In the genomic region with DNA sequence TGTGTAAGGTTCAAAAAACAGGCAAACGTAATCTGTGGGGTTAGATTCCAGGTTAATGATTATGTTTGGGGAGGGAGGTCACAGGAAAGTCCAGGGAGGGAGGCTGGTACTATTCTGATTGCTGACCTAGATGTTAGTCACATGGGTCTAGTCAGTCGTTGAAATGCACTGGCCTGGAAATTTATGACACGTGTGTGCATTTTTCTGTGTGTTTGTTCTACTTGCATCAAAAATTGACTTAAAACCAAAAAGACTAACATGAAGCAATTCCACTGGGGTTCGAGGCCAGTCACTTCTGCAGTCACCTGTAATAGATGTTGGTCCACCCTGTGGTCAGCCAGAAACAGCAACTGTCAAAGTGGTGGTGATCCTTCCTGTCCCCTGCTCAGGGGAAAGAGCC, we compare ENCODE assay signal across 2 cellular contexts.
TF ChIP-seq lines count a peak whose summit lies in the region.

No MANE protein-coding gene starts in this region.

TF ChIP-seq in GM12878, 131 proteins besides CTCF, POLR2A, EP300 and RAD21 (continued from another document):
- TF ChIP-seq CBX5 (IDR thresholded peaks at IDR 0.05; ENCODE audit: low read depth) (no peak), ZNF24 (IDR thresholded peaks at IDR 0.05) (no peak), SIX5 (IDR thresholded peaks at IDR 0.05; ENCODE audit: low read depth, low read length, severe bottlenecking) (no peak), PML (IDR thresholded peaks at IDR 0.05; ENCODE audit: low read length) (no peak), TARDBP (IDR thresholded peaks at IDR 0.05; ENCODE audit: borderline replicate concordance) (no peak), GATAD2B (conservative IDR thresholded peaks at IDR 0.05; ENCODE audit: low read depth) (no peak), BMI1 (IDR thresholded peaks at IDR 0.05; ENCODE audit: borderline replicate concordance) (no peak), POU2F2 (IDR thresholded peaks at IDR 0.05; ENCODE audit: borderline replicate concordance, low read depth, low read length) (no peak), MTA3 (IDR thresholded peaks at IDR 0.05; ENCODE audit: borderline replicate concordance, low read length) (no peak), WRNIP1 (IDR thresholded peaks at IDR 0.05; ENCODE audit: borderline replicate concordance, low read depth, low read length) (no peak), KAT2A (conservative IDR thresholded peaks at IDR 0.05; ENCODE audit: control insufficient read depth, low read depth, low read length) (no peak), SMAD1 (IDR thresholded peaks at IDR 0.05; ENCODE audit: low read depth, partially characterized antibody) (no peak), YY1 (IDR thresholded peaks at IDR 0.05; ENCODE audit: low read depth, low read length) (no peak), TCF3 (IDR thresholded peaks at IDR 0.05; ENCODE audit: borderline replicate concordance, insufficient read depth, low read depth, low read length) (no peak), MYC (IDR thresholded peaks at IDR 0.05; ENCODE audit: insufficient read depth, insufficient read length, insufficient replicate concordance, low read length, severe bottlenecking) (no peak), BCL11A (IDR thresholded peaks at IDR 0.05; ENCODE audit: low read depth, low read length) (no peak), TCF12 (IDR thresholded peaks at IDR 0.05; ENCODE audit: low read depth, low read length) (no peak)
- TF ChIP-seq, protein P1, sequence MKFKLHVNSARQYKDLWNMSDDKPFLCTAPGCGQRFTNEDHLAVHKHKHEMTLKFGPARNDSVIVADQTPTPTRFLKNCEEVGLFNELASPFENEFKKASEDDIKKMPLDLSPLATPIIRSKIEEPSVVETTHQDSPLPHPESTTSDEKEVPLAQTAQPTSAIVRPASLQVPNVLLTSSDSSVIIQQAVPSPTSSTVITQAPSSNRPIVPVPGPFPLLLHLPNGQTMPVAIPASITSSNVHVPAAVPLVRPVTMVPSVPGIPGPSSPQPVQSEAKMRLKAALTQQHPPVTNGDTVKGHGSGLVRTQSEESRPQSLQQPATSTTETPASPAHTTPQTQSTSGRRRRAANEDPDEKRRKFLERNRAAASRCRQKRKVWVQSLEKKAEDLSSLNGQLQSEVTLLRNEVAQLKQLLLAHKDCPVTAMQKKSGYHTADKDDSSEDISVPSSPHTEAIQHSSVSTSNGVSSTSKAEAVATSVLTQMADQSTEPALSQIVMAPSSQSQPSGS (IDR thresholded peaks at IDR 0.05; ENCODE audit: low read length): no peak
- TF ChIP-seq, protein P2, sequence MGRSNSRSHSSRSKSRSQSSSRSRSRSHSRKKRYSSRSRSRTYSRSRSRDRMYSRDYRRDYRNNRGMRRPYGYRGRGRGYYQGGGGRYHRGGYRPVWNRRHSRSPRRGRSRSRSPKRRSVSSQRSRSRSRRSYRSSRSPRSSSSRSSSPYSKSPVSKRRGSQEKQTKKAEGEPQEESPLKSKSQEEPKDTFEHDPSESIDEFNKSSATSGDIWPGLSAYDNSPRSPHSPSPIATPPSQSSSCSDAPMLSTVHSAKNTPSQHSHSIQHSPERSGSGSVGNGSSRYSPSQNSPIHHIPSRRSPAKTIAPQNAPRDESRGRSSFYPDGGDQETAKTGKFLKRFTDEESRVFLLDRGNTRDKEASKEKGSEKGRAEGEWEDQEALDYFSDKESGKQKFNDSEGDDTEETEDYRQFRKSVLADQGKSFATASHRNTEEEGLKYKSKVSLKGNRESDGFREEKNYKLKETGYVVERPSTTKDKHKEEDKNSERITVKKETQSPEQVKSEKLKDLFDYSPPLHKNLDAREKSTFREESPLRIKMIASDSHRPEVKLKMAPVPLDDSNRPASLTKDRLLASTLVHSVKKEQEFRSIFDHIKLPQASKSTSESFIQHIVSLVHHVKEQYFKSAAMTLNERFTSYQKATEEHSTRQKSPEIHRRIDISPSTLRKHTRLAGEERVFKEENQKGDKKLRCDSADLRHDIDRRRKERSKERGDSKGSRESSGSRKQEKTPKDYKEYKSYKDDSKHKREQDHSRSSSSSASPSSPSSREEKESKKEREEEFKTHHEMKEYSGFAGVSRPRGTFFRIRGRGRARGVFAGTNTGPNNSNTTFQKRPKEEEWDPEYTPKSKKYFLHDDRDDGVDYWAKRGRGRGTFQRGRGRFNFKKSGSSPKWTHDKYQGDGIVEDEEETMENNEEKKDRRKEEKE (IDR thresholded peaks at IDR 0.05): no peak

TF ChIP-seq in HepG2, 621 proteins besides CTCF, POLR2A, EP300 and RAD21 (continued from another document and continues in another):
- TF ChIP-seq, protein P3, sequence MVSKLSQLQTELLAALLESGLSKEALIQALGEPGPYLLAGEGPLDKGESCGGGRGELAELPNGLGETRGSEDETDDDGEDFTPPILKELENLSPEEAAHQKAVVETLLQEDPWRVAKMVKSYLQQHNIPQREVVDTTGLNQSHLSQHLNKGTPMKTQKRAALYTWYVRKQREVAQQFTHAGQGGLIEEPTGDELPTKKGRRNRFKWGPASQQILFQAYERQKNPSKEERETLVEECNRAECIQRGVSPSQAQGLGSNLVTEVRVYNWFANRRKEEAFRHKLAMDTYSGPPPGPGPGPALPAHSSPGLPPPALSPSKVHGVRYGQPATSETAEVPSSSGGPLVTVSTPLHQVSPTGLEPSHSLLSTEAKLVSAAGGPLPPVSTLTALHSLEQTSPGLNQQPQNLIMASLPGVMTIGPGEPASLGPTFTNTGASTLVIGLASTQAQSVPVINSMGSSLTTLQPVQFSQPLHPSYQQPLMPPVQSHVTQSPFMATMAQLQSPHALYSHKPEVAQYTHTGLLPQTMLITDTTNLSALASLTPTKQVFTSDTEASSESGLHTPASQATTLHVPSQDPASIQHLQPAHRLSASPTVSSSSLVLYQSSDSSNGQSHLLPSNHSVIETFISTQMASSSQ (IDR thresholded peaks at IDR 0.05; ENCODE audit: low read depth): peak; percentile 39; the same call in 1 of the 2 replicates
- TF ChIP-seq, protein P3 (CRISPR knock-in tag; IDR thresholded peaks at IDR 0.05; ENCODE audit: borderline replicate concordance): no peak
- TF ChIP-seq NFKB2 (CRISPR knock-in tag; IDR thresholded peaks at IDR 0.05; ENCODE audit: borderline replicate concordance) (no peak), ZSCAN25 (CRISPR knock-in tag; IDR thresholded peaks at IDR 0.05) (no peak), ZSCAN31 (CRISPR knock-in tag; IDR thresholded peaks at IDR 0.05; ENCODE audit: low read depth) (no peak), ERF (CRISPR knock-in tag; IDR thresholded peaks at IDR 0.05) (no peak), ZNF337 (CRISPR knock-in tag; IDR thresholded peaks at IDR 0.05; ENCODE audit: borderline replicate concordance, low read depth) (no peak), ZFP36L2 (CRISPR knock-in tag; IDR thresholded peaks at IDR 0.05) (no peak), HNF4A (CRISPR knock-in tag; IDR thresholded peaks at IDR 0.05) (peak; percentile 6; the same call in 1 of the 2 replicates), NFYB (CRISPR knock-in tag; IDR thresholded peaks at IDR 0.05) (no peak), MZF1 (CRISPR knock-in tag; IDR thresholded peaks at IDR 0.05; ENCODE audit: borderline replicate concordance) (no peak), KAT7 (CRISPR knock-in tag; IDR thresholded peaks at IDR 0.05; ENCODE audit: borderline replicate concordance) (no peak)
- TF ChIP-seq, protein P4, sequence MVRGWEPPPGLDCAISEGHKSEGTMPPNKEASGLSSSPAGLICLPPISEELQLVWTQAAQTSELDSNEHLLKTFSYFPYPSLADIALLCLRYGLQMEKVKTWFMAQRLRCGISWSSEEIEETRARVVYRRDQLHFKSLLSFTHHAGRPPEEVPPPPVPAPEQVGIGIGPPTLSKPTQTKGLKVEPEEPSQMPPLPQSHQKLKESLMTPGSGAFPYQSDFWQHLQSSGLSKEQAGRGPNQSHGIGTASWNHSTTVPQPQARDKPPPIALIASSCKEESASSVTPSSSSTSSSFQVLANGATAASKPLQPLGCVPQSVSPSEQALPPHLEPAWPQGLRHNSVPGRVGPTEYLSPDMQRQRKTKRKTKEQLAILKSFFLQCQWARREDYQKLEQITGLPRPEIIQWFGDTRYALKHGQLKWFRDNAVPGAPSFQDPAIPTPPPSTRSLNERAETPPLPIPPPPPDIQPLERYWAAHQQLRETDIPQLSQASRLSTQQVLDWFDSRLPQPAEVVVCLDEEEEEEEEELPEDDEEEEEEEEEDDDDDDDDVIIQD (CRISPR knock-in tag; IDR thresholded peaks at IDR 0.05; ENCODE audit: low read depth): no peak
- TF ChIP-seq, protein P5, sequence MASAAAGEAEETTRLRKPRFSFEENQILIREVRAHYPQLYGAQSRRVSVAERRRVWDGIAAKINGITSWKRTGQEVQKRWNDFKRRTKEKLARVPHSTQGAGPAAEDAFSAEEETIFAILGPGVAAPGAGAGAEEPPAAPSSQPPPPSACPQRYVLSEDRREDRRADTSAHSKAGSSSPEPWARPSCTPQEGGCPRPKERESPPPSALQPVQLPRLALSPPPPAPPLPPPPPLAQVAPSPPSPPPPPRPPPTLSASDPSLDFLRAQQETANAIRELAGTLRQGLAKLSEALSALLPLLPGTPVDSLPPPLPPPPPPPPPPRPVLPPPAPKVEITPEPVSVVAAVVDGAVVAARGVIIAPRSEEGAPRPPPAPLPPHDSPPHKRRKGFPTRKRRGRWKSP (CRISPR knock-in tag; IDR thresholded peaks at IDR 0.05): no peak
- TF ChIP-seq, protein P6, sequence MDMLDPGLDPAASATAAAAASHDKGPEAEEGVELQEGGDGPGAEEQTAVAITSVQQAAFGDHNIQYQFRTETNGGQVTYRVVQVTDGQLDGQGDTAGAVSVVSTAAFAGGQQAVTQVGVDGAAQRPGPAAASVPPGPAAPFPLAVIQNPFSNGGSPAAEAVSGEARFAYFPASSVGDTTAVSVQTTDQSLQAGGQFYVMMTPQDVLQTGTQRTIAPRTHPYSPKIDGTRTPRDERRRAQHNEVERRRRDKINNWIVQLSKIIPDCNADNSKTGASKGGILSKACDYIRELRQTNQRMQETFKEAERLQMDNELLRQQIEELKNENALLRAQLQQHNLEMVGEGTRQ (IDR thresholded peaks at IDR 0.05; ENCODE audit: low read depth, low read length): 0 out of 2 replicates have a peak, but pooled peaks have one; percentile 26
- TF ChIP-seq, protein P6 (CRISPR knock-in tag; IDR thresholded peaks at IDR 0.05; ENCODE audit: borderline replicate concordance): no peak
- TF ChIP-seq, protein P7, sequence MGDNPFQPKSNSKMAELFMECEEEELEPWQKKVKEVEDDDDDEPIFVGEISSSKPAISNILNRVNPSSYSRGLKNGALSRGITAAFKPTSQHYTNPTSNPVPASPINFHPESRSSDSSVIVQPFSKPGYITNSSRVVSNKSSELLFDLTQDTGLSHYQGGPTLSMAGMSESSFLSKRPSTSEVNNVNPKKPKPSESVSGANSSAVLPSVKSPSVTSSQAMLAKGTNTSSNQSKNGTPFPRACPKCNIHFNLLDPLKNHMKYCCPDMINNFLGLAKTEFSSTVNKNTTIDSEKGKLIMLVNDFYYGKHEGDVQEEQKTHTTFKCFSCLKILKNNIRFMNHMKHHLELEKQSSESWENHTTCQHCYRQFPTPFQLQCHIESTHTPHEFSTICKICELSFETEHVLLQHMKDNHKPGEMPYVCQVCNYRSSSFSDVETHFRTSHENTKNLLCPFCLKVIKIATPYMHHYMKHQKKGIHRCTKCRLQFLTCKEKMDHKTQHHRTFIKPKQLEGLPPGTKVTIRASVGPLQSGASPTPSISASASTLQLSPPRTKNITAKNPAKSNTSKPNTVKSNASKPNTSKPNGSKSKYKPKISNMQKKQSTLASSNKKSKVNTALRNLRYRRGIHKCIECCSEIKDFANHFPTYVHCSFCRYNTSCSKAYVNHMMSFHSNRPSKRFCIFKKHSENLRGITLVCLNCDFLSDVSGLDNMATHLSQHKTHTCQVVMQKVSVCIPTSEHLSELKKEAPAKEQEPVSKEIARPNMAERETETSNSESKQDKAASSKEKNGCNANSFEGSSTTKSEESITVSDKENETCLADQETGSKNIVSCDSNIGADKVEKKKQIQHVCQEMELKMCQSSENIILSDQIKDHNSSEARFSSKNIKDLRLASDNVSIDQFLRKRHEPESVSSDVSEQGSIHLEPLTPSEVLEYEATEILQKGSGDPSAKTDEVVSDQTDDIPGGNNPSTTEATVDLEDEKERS (CRISPR knock-in tag; IDR thresholded peaks at IDR 0.05): no peak
- TF ChIP-seq, protein P8, sequence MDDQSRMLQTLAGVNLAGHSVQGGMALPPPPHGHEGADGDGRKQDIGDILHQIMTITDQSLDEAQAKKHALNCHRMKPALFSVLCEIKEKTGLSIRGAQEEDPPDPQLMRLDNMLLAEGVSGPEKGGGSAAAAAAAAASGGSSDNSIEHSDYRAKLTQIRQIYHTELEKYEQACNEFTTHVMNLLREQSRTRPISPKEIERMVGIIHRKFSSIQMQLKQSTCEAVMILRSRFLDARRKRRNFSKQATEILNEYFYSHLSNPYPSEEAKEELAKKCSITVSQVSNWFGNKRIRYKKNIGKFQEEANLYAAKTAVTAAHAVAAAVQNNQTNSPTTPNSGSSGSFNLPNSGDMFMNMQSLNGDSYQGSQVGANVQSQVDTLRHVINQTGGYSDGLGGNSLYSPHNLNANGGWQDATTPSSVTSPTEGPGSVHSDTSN (CRISPR knock-in tag; IDR thresholded peaks at IDR 0.05; ENCODE audit: borderline replicate concordance): no peak
- TF ChIP-seq, protein P9, sequence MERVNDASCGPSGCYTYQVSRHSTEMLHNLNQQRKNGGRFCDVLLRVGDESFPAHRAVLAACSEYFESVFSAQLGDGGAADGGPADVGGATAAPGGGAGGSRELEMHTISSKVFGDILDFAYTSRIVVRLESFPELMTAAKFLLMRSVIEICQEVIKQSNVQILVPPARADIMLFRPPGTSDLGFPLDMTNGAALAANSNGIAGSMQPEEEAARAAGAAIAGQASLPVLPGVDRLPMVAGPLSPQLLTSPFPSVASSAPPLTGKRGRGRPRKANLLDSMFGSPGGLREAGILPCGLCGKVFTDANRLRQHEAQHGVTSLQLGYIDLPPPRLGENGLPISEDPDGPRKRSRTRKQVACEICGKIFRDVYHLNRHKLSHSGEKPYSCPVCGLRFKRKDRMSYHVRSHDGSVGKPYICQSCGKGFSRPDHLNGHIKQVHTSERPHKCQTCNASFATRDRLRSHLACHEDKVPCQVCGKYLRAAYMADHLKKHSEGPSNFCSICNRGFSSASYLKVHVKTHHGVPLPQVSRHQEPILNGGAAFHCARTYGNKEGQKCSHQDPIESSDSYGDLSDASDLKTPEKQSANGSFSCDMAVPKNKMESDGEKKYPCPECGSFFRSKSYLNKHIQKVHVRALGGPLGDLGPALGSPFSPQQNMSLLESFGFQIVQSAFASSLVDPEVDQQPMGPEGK (CRISPR knock-in tag; IDR thresholded peaks at IDR 0.05): no peak
